In the genomic region with DNA sequence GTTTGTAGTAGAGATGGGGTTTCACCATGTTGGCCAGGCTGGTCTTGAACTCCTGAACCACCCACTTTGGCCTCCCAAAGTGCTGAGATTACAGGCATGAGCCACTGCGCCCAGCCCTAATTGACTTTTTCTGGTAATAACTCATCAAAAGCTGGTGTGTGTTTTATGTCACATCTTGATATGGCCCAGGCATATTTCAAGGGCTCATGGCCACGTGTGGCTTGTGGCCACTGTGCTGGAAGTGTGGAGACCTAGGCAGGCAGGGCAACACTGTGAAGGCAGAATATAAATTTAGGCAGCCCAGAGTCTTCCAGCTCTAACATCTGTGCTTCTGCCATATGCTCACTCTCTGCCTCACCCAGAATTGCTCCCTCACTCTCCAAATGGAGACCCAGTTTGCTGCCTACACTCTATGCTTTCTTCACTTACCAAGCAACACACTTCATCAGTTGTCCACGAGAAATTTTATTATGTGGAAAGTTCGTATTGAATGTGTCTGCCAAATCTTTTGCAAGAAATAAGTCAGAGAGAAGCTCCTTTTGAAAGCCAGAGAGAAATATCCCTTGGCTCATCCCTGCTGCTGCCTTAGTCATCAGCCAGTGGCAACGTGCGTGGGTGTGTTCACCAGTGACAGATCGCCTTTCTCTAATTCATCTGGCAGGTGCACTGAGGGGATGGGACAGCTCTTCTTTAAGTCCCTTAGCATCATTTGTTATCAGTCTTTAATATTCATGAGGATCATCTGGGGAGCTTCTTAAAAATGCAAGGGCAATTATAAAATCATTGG, we compare ENCODE assay signal across 11 cellular contexts.
DNase-seq lines count a peak whose midpoint lies in the region; ATAC-seq and TF ChIP-seq lines count a peak whose summit lies in the region.
"Had no signal": no experiment of that assay in that cellular context is flagged by ENCODE, and none has a peak within 500 bp of the region (broad histone marks: within the 10 kb centered on the region; RNA-seq: fewer than 3 reads in every experiment).

No MANE protein-coding gene starts in this region.

- peak; percentile 70 for DNase-seq in DMS 273 (lab: John Stamatoyannopoulos, UW; ENCODE audit: unreplicated experiment)
- peak; percentile 19 for DNase-seq in NAMALWA (ENCODE audit: low spot score)
- DNase-seq in omental fat pad (ENCODE audit: low spot score): no peak
- no peak for DNase-seq in NCI-H2227 (lab: John Stamatoyannopoulos, UW; ENCODE audit: unreplicated experiment)
- DNase-seq in DMS79 treated with DMSO at 0.1 percent for 48 hours (lab: John Stamatoyannopoulos, UW): no peak
- DNase-seq in NCI-H1436 (lab: John Stamatoyannopoulos, UW): no peak
- DNase-seq: amniotic stem cell, esophagus squamous epithelium, GDM1 had no signal

- H3K9me3 Mint-ChIP-seq in brain: no peaks in the 10 kb centered on the region

- H3K4me1 Mint-ChIP-seq in brain: peaks cover 53% of the 10 kb centered on the region

- peak; percentile 24 for ATAC-seq in omental fat pad (ENCODE audit: low FRiP score)
- no peak for ATAC-seq in GM21825 (IDR thresholded peaks at IDR 0.05; ENCODE audit: unreplicated experiment)

- no peaks in the 10 kb centered on the region for H3K36me3 Mint-ChIP-seq in brain

- no peak for TF ChIP-seq CTCF in brain (conservative IDR thresholded peaks at IDR 0.05)
- no peak for TF ChIP-seq CTCF in omental fat pad (IDR thresholded peaks at IDR 0.05)

- no peak overlapping the region for H3K4me3 Mint-ChIP-seq in brain

- H3K27ac Mint-ChIP-seq in brain: peak overlapping the region in 4 of 5 experiments; percentile 28 to 49 (median 46)

- peaks cover 10% of the 10 kb centered on the region for H3K27me3 Mint-ChIP-seq in brain

Comparison
In these comparisons a context has a peak if more than half of its experiments do, and no peak if none do; other contexts are left out.
1. DNase-seq: peak in DMS 273 (single experiment) and NAMALWA (single experiment); none in omental fat pad (single experiment), NCI-H2227 (single experiment), DMS79 treated with DMSO at 0.1 percent for 48 hours (single experiment) and NCI-H1436 (single experiment).